30 cellular contexts compared by ENCODE assay signal in the genomic region with DNA sequence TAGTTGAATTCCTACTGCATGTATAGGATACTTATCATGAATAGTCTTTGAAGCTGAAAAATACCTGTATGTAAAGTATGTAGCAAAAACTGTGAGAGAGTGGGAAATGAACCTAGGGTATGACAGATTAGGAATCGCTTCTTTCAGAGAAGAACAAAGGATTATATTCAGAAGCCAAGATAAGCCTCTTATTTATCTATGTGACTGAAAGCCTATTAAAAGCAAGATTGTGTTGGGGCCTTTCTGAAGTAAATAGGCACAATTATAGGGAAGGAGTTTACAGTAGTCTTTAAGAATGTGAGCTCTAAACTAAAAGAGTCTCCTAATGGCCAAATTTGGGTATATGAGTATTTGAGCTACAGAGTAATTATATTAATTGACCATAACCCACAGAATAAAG.
"Had no signal": no experiment of that assay in that cellular context is flagged by ENCODE, and none has a peak within 500 bp of the region (broad histone marks: within the 10 kb centered on the region; RNA-seq: fewer than 3 reads in every experiment).

No MANE protein-coding gene starts in this region.

- H3K4me1 Mint-ChIP-seq: memory B cell; natural killer cell; stimulated activated naive CD8-positive, alpha-beta T cell treated with anti-CD3 and anti-CD28 coated beads, Interleukin-15, amount 100 ng/mL, for 72 hours had no signal

- H3K27ac Mint-ChIP-seq: effector memory CD8-positive, alpha-beta T cell; memory B cell; natural killer cell; stimulated activated naive CD8-positive, alpha-beta T cell treated with anti-CD3 and anti-CD28 coated beads, Interleukin-15, amount 100 ng/mL, for 72 hours had no signal

- H3K36me3 Mint-ChIP-seq: memory B cell, natural killer cell had no signal

- H3K27ac ChIP-seq: coronary artery, epithelial cell of prostate, gastroesophageal sphincter, heart left ventricle, hepatocyte, parathyroid adenoma, prostate gland, right atrium auricular region, suprapubic skin, transverse colon, upper lobe of right lung, vagina had no signal

- H3K9me3 ChIP-seq: gastroesophageal sphincter, prostate gland, right atrium auricular region, suprapubic skin, transverse colon, upper lobe of right lung, vagina had no signal

- DNase-seq: effector memory CD8-positive, alpha-beta T cell; foreskin fibroblast; heart left ventricle; kidney; midbrain; natural killer cell; stimulated activated CD4-positive, alpha-beta T cell treated with anti-CD3 and anti-CD28 coated beads, Interleukin-12 subunit alpha, Interleukin-12 subunit beta, amount 100 ng/mL, for 4 hours; stimulated activated CD4-positive, alpha-beta T cell treated with anti-CD3 and anti-CD28 coated beads, Interleukin-1b, Interleukin-23, amount 100 ng/mL, for 48 hours; stimulated activated CD4-positive, alpha-beta T cell treated with anti-CD3 and anti-CD28 coated beads, Interleukin-4, amount 100 ng/mL, for 1 hour; stimulated activated CD8-positive, alpha-beta memory T cell treated with anti-CD3 and anti-CD28 coated beads, Interleukin-4, amount 100 ng/mL, for 48 hours; stimulated activated naive CD4-positive, alpha-beta T cell; stimulated activated naive CD8-positive, alpha-beta T cell treated with anti-CD3 and anti-CD28 coated beads, Interleukin-15, amount 100 ng/mL, for 72 hours; transverse colon; upper lobe of right lung had no signal

- H3K4me3 Mint-ChIP-seq: effector memory CD8-positive, alpha-beta T cell; memory B cell; natural killer cell; neural crest cell; stimulated activated naive CD8-positive, alpha-beta T cell treated with anti-CD3 and anti-CD28 coated beads, Interleukin-15, amount 100 ng/mL, for 72 hours had no signal

- H3K9me3 Mint-ChIP-seq: effector memory CD8-positive, alpha-beta T cell; memory B cell; stimulated activated naive CD8-positive, alpha-beta T cell treated with anti-CD3 and anti-CD28 coated beads, Interleukin-15, amount 100 ng/mL, for 72 hours had no signal

- H3K27me3 ChIP-seq: gastroesophageal sphincter, heart left ventricle, hepatocyte, right atrium auricular region, suprapubic skin, transverse colon, upper lobe of right lung, vagina had no signal

- H3K4me2 ChIP-seq: hepatocyte, smooth muscle cell had no signal

- H3K79me2 ChIP-seq: hepatocyte, parathyroid adenoma had no signal

- H3K4me1 ChIP-seq: gastroesophageal sphincter, parathyroid adenoma, prostate gland, suprapubic skin, transverse colon, upper lobe of right lung, vagina had no signal

- ATAC-seq: effector memory CD8-positive, alpha-beta T cell; esophagus mucosa; gastroesophageal sphincter; left lobe of liver; natural killer cell; sciatic nerve; stimulated activated naive CD8-positive, alpha-beta T cell treated with anti-CD3 and anti-CD28 coated beads, Interleukin-15, amount 100 ng/mL, for 72 hours; upper lobe of right lung had no signal

- H3K27me3 Mint-ChIP-seq: effector memory CD8-positive, alpha-beta T cell; stimulated activated naive CD8-positive, alpha-beta T cell treated with anti-CD3 and anti-CD28 coated beads, Interleukin-15, amount 100 ng/mL, for 72 hours had no signal

- H3K4me3 ChIP-seq: coronary artery, gastroesophageal sphincter, heart left ventricle, hepatocyte, lung, prostate gland, right atrium auricular region, smooth muscle cell, suprapubic skin, transverse colon, upper lobe of right lung, vagina had no signal

- H3K9ac ChIP-seq: parathyroid adenoma had no signal

- H3K36me3 ChIP-seq: gastroesophageal sphincter, heart left ventricle, prostate gland, right atrium auricular region, suprapubic skin, transverse colon, upper lobe of right lung, vagina had no signal
